Comparison of ENCODE assay signal across 30 cellular contexts in the genomic region with DNA sequence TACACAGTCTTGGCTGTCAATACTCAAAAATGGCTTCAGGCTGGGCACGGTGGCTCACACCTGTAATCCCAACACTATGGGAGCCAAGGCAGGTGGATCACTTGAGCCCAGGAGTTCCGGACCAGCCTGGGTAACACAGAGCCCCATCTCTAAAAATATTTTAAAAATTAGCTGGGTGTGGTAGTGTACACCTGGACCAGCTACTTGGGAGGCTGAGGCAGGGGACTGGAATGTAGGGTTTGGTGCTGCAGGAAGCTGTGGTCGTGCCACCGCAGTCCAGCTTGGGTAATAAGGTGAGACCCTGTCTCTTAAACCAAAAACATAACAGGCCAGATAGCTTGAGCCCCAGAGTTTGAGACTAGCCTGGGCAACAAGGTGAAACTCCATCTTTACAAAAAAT. TPM values are rescaled to one million over a fixed set of nuclear protein-coding genes. Genes with fewer than 3 reads are reported as not detected.
"Had no signal": no experiment of that assay in that cellular context is flagged by ENCODE, and none has a peak within 500 bp of the region (broad histone marks: within the 10 kb centered on the region; RNA-seq: fewer than 3 reads in every experiment).

No MANE protein-coding gene starts in this region.

- H3K27me3 Mint-ChIP-seq: activated CD4-positive, alpha-beta T cell treated with anti-CD3 and anti-CD28 coated beads, Interleukin-2, amount 10 ng/mL, durations not matched to agents 7 days and 5 days; activated CD8-positive, alpha-beta T cell treated with anti-CD3 and anti-CD28 coated beads for 36 hours; activated naive CD8-positive, alpha-beta T cell; central memory CD8-positive, alpha-beta T cell; stimulated activated naive CD8-positive, alpha-beta T cell treated with anti-CD3 and anti-CD28 coated beads, Interleukin-15, Interleukin-2, amounts not matched to agents 100 ng/mL and 50 ng/mL, for 24 hours had no signal

- DNase-seq: activated CD4-positive, alpha-beta T cell treated with anti-CD3 and anti-CD28 coated beads, Interleukin-2, amount 10 ng/mL, durations not matched to agents 7 days and 5 days; activated CD4-positive, CD25-positive, alpha-beta regulatory T cell treated with anti-CD3 and anti-CD28 coated beads, Interleukin-2, amount 50 U/mL, for 72 hours; activated CD8-positive, alpha-beta T cell treated with anti-CD3 and anti-CD28 coated beads for 36 hours; activated gamma-delta T cell treated with Interleukin-2 at 50 U/mL for 16 hours; activated T-cell treated with anti-CD3 and anti-CD28 coated beads, Interleukin-2, amount 50 U/mL, for 1 hour; adrenal gland; effector memory CD4-positive, alpha-beta T cell; esophagus squamous epithelium; head of caudate nucleus; islet precursor cell; midbrain; natural killer cell; stimulated activated CD4-positive, alpha-beta T cell treated with anti-CD3 and anti-CD28 coated beads, Interleukin-4, amount 100 ng/mL, for 4 hours; substantia nigra; SW 1271; tibial artery had no signal

- H3K36me3 Mint-ChIP-seq: natural killer cell had no signal

- H3K4me3 ChIP-seq: adrenal gland, esophagus squamous epithelium, gastroesophageal sphincter, tibial artery had no signal

- FAIRE-seq: astrocyte, colon, endothelial cell of umbilical vein had no signal

- H3K9me3 ChIP-seq: adrenal gland, esophagus squamous epithelium, gastroesophageal sphincter, tibial artery had no signal

- H3K27ac Mint-ChIP-seq: activated CD4-positive, alpha-beta T cell treated with anti-CD3 and anti-CD28 coated beads, Interleukin-2, amount 10 ng/mL, durations not matched to agents 7 days and 5 days; activated CD8-positive, alpha-beta T cell treated with anti-CD3 and anti-CD28 coated beads for 36 hours; activated naive CD8-positive, alpha-beta T cell; stimulated activated naive CD8-positive, alpha-beta T cell treated with anti-CD3 and anti-CD28 coated beads, Interleukin-15, Interleukin-2, amounts not matched to agents 100 ng/mL and 50 ng/mL, for 24 hours had no signal

- ATAC-seq: activated CD8-positive, alpha-beta T cell treated with anti-CD3 and anti-CD28 coated beads for 36 hours; gastroesophageal sphincter; natural killer cell; right cardiac atrium had no signal

- H3K4me3 Mint-ChIP-seq: activated CD4-positive, alpha-beta T cell treated with anti-CD3 and anti-CD28 coated beads, Interleukin-2, amount 10 ng/mL, durations not matched to agents 7 days and 5 days; activated CD8-positive, alpha-beta T cell treated with anti-CD3 and anti-CD28 coated beads for 36 hours; activated naive CD8-positive, alpha-beta T cell; central memory CD8-positive, alpha-beta T cell; natural killer cell; stimulated activated naive CD8-positive, alpha-beta T cell treated with anti-CD3 and anti-CD28 coated beads, Interleukin-15, Interleukin-2, amounts not matched to agents 100 ng/mL and 50 ng/mL, for 24 hours had no signal

- H3K27me3 ChIP-seq: adrenal gland, esophagus squamous epithelium, gastroesophageal sphincter, tibial artery had no signal

- H3K27ac ChIP-seq: adrenal gland, esophagus squamous epithelium, gastroesophageal sphincter, tibial artery, VCaP had no signal

- H3K9me3 Mint-ChIP-seq: activated CD4-positive, alpha-beta T cell treated with anti-CD3 and anti-CD28 coated beads, Interleukin-2, amount 10 ng/mL, durations not matched to agents 7 days and 5 days; activated CD8-positive, alpha-beta T cell treated with anti-CD3 and anti-CD28 coated beads for 36 hours; central memory CD8-positive, alpha-beta T cell; natural killer cell; stimulated activated naive CD8-positive, alpha-beta T cell treated with anti-CD3 and anti-CD28 coated beads, Interleukin-15, Interleukin-2, amounts not matched to agents 100 ng/mL and 50 ng/mL, for 24 hours had no signal

RNA-seq across cellular contexts. Expression of gene CALR3, which starts 53.0 kb away (rescaled TPM):
- total RNA-seq: activated CD4-positive, alpha-beta T cell treated with anti-CD3 and anti-CD28 coated beads, Interleukin-2, amount 10 ng/mL, durations not matched to agents 7 days and 5 days; activated CD8-positive, alpha-beta T cell treated with anti-CD3 and anti-CD28 coated beads for 36 hours; astrocyte; dermis microvascular lymphatic vessel endothelial cell; endothelial cell of umbilical vein; esophagus squamous epithelium; gastroesophageal sphincter; natural killer cell; osteoblast; pulmonary artery endothelial cell; right cardiac atrium; T-helper 2 cell treated with Interferon-gamma antibody and Interleukin-4, amounts not matched to agents 100 ng/mL and 5 ng/mL, for 36 hours; urinary bladder had no signal
- polyA plus RNA-seq: endothelial cell of umbilical vein, right cardiac atrium, urinary bladder had no signal
